In genomic region chr6:131049515-131050081, GRCh38 we compare ENCODE assay signal across 1 cellular context.
A peak's percentile ranks its signal among the peaks of the same experiment; 100 is the strongest.
TF ChIP-seq lines count a peak whose summit lies in the region.

No MANE protein-coding gene starts in this region.

TF ChIP-seq in HEK293, 187 proteins besides CTCF, POLR2A, EP300 and RAD21 (continued from another document):
- TF ChIP-seq BCL6B (tag by site-specific recombination; IDR thresholded peaks at IDR 0.05): 0 out of 2 replicates have a peak, but pooled peaks have one; percentile 18
- no peak for TF ChIP-seq SP3 (tag by site-specific recombination; IDR thresholded peaks at IDR 0.05)
- no peak for TF ChIP-seq ZSCAN30 (tag by site-specific recombination; IDR thresholded peaks at IDR 0.05)
- TF ChIP-seq ZNF184 (tag by site-specific recombination; IDR thresholded peaks at IDR 0.05): no peak
- peak; percentile 80 for TF ChIP-seq PRDM6 (tag by site-specific recombination; IDR thresholded peaks at IDR 0.05)
- no peak for TF ChIP-seq ZNF292 (tag by site-specific recombination; IDR thresholded peaks at IDR 0.05; ENCODE audit: borderline replicate concordance, low read depth)
